In the genomic region with DNA sequence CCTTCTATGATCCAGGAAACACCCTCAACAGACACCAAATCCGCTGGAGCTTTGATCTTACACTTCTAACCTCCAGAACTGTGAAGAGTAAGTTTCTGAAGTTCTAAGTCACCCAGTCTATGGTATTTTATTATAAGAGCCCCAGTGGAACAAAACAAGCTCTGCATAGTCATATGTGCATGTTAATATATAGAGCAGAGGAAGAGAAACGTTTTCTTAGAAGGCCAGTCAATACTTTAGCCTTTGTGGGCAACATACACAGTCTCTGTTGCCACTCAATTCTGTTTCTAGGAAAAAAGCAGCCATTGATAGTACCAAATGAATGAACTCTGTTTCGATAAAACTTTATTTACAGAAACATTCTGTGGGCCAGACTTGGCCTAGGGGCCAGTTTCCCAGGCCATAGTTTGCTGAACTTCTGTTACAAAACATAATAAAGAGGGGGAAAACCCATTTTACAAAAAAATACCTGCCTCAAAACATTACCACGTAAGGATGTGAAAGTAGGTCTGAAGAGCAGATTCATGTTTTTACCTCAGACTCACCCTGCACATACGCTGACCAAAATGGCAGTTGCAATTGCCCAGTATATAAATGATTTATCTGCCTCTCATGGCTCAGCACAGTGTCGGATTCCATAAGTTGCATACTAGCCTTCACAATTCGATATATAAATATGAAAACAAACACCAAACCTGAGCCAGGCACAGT, we compare ENCODE assay signal across 21 cellular contexts.
DNase-seq lines count a peak whose midpoint lies in the region; ATAC-seq and TF ChIP-seq lines count a peak whose summit lies in the region.
"Had no signal": no experiment of that assay in that cellular context is flagged by ENCODE, and none has a peak within 500 bp of the region (broad histone marks: within the 10 kb centered on the region; RNA-seq: fewer than 3 reads in every experiment).

No MANE protein-coding gene starts in this region.

- CTCF ChIA-PET in CD4-positive, alpha-beta memory T cell (lab: Charles Lee; ENCODE audit: partially characterized antibody), result interaction anchor here (1.1 kb wide), 1 partner anchor 37 kb away, joined by 4 read pairs; no protein-coding TSS in a partner anchor
- CTCF ChIA-PET in MCF 10A (lab: Yijun Ruan, JAX), result interaction anchor here (0.6 to 2.9 kb wide), 5 partner anchors 11 to 631 kb away, joined by 3 to 9 read pairs (median 5); no protein-coding TSS in a partner anchor

- H3K27ac Mint-ChIP-seq in stimulated activated naive CD8-positive, alpha-beta T cell treated with anti-CD3 and anti-CD28 coated beads, Interleukin-15, amount 100 ng/mL, for 72 hours, result no peak overlapping the region
- no peak overlapping the region for H3K27ac Mint-ChIP-seq in CD4-positive, alpha-beta memory T cell
- no peak overlapping the region for H3K27ac Mint-ChIP-seq in MCF 10A (ENCODE audit: low read depth, unreplicated experiment)
- H3K27ac Mint-ChIP-seq: effector memory CD8-positive, alpha-beta T cell; stimulated activated naive CD8-positive, alpha-beta T cell treated with anti-CD3 and anti-CD28 coated beads, Interleukin-15, Interleukin-2, amounts not matched to agents 100 ng/mL and 50 ng/mL, for 24 hours had no signal

- no peaks in the 10 kb centered on the region for H3K36me3 ChIP-seq in CD4-positive, alpha-beta memory T cell (ENCODE audit: insufficient read depth, low read length)
- H3K36me3 ChIP-seq: upper lobe of left lung had no signal

- BruUV-seq in MCF 10A (replicated peaks; lab: Mats Ljungman, UMichigan), result no TSS peak

- TF ChIP-seq CTCF in MCF 10A (IDR thresholded peaks at IDR 0.05; ENCODE audit: unreplicated experiment), result no peak

- POLR2A ChIA-PET in CD4-positive, alpha-beta memory T cell (lab: Charles Lee; ENCODE audit: partially characterized antibody), result no interaction called here
- POLR2A ChIA-PET in MCF 10A (lab: Yijun Ruan, JAX), result interaction anchor here (0.6 kb wide), 1 partner anchor 193 kb away, joined by 3 read pairs; no protein-coding TSS in a partner anchor

- peak; percentile 74 for ATAC-seq in stimulated activated naive CD8-positive, alpha-beta T cell treated with anti-CD3 and anti-CD28 coated beads, Interleukin-15, amount 100 ng/mL, for 72 hours
- ATAC-seq in stimulated activated naive CD8-positive, alpha-beta T cell treated with anti-CD3 and anti-CD28 coated beads, Interleukin-15, Interleukin-2, amounts not matched to agents 100 U/mL and 50 U/mL, for 24 hours, result no peak
- ATAC-seq in HG02588 (IDR thresholded peaks at IDR 0.05; ENCODE audit: unreplicated experiment), result peak; percentile 48
- ATAC-seq in HG03442 (IDR thresholded peaks at IDR 0.05; ENCODE audit: unreplicated experiment), result peak; percentile 58
- ATAC-seq: effector memory CD8-positive, alpha-beta T cell had no signal

- H3K9me3 ChIP-seq in CD4-positive, alpha-beta memory T cell (ENCODE audit: control insufficient read depth in 1 of 2, low read length in 2 of 2), result no peaks in the 10 kb centered on the region
- H3K9me3 ChIP-seq: upper lobe of left lung had no signal

- DNase-seq in stimulated activated naive CD8-positive, alpha-beta T cell treated with anti-CD3 and anti-CD28 coated beads, Interleukin-15, amount 100 ng/mL, for 72 hours, result no peak
- DNase-seq in stimulated activated naive CD8-positive, alpha-beta T cell treated with anti-CD3 and anti-CD28 coated beads, Interleukin-15, Interleukin-2, amounts not matched to agents 100 U/mL and 50 U/mL, for 24 hours, result no peak
- no peak for DNase-seq in CD4-positive, alpha-beta memory T cell
- DNase-seq in NCI-H1694 (lab: John Stamatoyannopoulos, UW), result no peak
- DNase-seq in activated CD8-positive, alpha-beta memory T cell treated with anti-CD3 and anti-CD28 coated beads, Interleukin-2, amount 50 U/mL, for 4 hours, result no peak
- DNase-seq in MCF 10A (ENCODE audit: unreplicated experiment), result no peak
- DNase-seq: activated CD8-positive, alpha-beta memory T cell treated with anti-CD3 and anti-CD28 coated beads for 24 hours; activated effector memory CD4-positive, alpha-beta T cell treated with Interleukin-2 at 50 U/mL for 16 hours; amygdala; central memory CD4-positive, alpha-beta T cell; effector memory CD8-positive, alpha-beta T cell; GDM1; NCI-H1092; NCI-H526; Right ventricle myocardium superior; upper lobe of left lung had no signal

- H3K4me3 Mint-ChIP-seq in stimulated activated naive CD8-positive, alpha-beta T cell treated with anti-CD3 and anti-CD28 coated beads, Interleukin-15, amount 100 ng/mL, for 72 hours, result no peak overlapping the region
- no peak overlapping the region for H3K4me3 Mint-ChIP-seq in CD4-positive, alpha-beta memory T cell
- H3K4me3 Mint-ChIP-seq in MCF 10A (ENCODE audit: unreplicated experiment), result no peak overlapping the region
- H3K4me3 Mint-ChIP-seq: CD14-positive monocyte; effector memory CD8-positive, alpha-beta T cell; stimulated activated naive CD8-positive, alpha-beta T cell treated with anti-CD3 and anti-CD28 coated beads, Interleukin-15, Interleukin-2, amounts not matched to agents 100 ng/mL and 50 ng/mL, for 24 hours had no signal

- H3K4me3 ChIP-seq in CD4-positive, alpha-beta memory T cell (ENCODE audit: low read length in 2 of 2), result no peak overlapping the region
- H3K4me3 ChIP-seq: upper lobe of left lung had no signal

- no peaks in the 10 kb centered on the region for H3K27me3 Mint-ChIP-seq in stimulated activated naive CD8-positive, alpha-beta T cell treated with anti-CD3 and anti-CD28 coated beads, Interleukin-15, amount 100 ng/mL, for 72 hours
- H3K27me3 Mint-ChIP-seq in CD4-positive, alpha-beta memory T cell, result no peaks in the 10 kb centered on the region
- H3K27me3 Mint-ChIP-seq in MCF 10A (ENCODE audit: insufficient read depth, unreplicated experiment), result no peaks in the 10 kb centered on the region
- H3K27me3 Mint-ChIP-seq: stimulated activated naive CD8-positive, alpha-beta T cell treated with anti-CD3 and anti-CD28 coated beads, Interleukin-15, Interleukin-2, amounts not matched to agents 100 ng/mL and 50 ng/mL, for 24 hours had no signal

- no peaks in the 10 kb centered on the region for H3K9me3 Mint-ChIP-seq in stimulated activated naive CD8-positive, alpha-beta T cell treated with anti-CD3 and anti-CD28 coated beads, Interleukin-15, amount 100 ng/mL, for 72 hours
- no peaks in the 10 kb centered on the region for H3K9me3 Mint-ChIP-seq in CD4-positive, alpha-beta memory T cell
- no peaks in the 10 kb centered on the region for H3K9me3 Mint-ChIP-seq in MCF 10A (ENCODE audit: unreplicated experiment)
- H3K9me3 Mint-ChIP-seq: effector memory CD8-positive, alpha-beta T cell; stimulated activated naive CD8-positive, alpha-beta T cell treated with anti-CD3 and anti-CD28 coated beads, Interleukin-15, Interleukin-2, amounts not matched to agents 100 ng/mL and 50 ng/mL, for 24 hours had no signal

- H3K27me3 ChIP-seq in CD4-positive, alpha-beta memory T cell (ENCODE audit: insufficient read depth, low read length), result no peaks in the 10 kb centered on the region
- H3K27me3 ChIP-seq: upper lobe of left lung had no signal

- peaks cover 7% of the 10 kb centered on the region for H3K4me1 Mint-ChIP-seq in stimulated activated naive CD8-positive, alpha-beta T cell treated with anti-CD3 and anti-CD28 coated beads, Interleukin-15, amount 100 ng/mL, for 72 hours
- no peaks in the 10 kb centered on the region for H3K4me1 Mint-ChIP-seq in CD4-positive, alpha-beta memory T cell
- no peaks in the 10 kb centered on the region for H3K4me1 Mint-ChIP-seq in MCF 10A (ENCODE audit: insufficient read depth, unreplicated experiment)
- H3K4me1 Mint-ChIP-seq: CD14-positive monocyte had no signal

- H3K36me3 Mint-ChIP-seq in CD4-positive, alpha-beta memory T cell, result no peaks in the 10 kb centered on the region
- H3K36me3 Mint-ChIP-seq in MCF 10A (ENCODE audit: insufficient read depth, unreplicated experiment), result no peaks in the 10 kb centered on the region
- H3K36me3 Mint-ChIP-seq: CD14-positive monocyte had no signal

- intact Hi-C loops in CD4-positive, alpha-beta memory T cell (cut with micrococcal nuclease), result no loop called here
- intact Hi-C loops in MCF 10A (cut with micrococcal nuclease), result no loop called here

- H3K27ac ChIP-seq in CD4-positive, alpha-beta memory T cell (ENCODE audit: low read depth, low read length), result no peak overlapping the region
- H3K27ac ChIP-seq: KMS-11, upper lobe of left lung had no signal

- H3K4me1 ChIP-seq in CD4-positive, alpha-beta memory T cell (ENCODE audit: insufficient read depth, low read length), result no peaks in the 10 kb centered on the region
